In genomic region chr10:63221950-63222349, GRCh38 we compare ENCODE assay signal across 1 cellular context.
TF ChIP-seq lines count a peak whose summit lies in the region.

No MANE protein-coding gene starts in this region.

TF ChIP-seq in WTC11, 78 proteins besides CTCF, POLR2A, EP300 and RAD21 (continued from another document):
- TF ChIP-seq GRHL2 (CRISPR knock-in tag; IDR thresholded peaks at IDR 0.05; ENCODE audit: insufficient replicate concordance, severe bottlenecking) (no peak), OVOL2 (CRISPR knock-in tag; IDR thresholded peaks at IDR 0.05; ENCODE audit: borderline replicate concordance) (no peak)
